ENCODE assay signal across 36 cellular contexts in genomic region chr2:148533004-148533403, GRCh38.
"Had no signal": no experiment of that assay in that cellular context is flagged by ENCODE, and none has a peak within 500 bp of the region (broad histone marks: within the 10 kb centered on the region; RNA-seq: fewer than 3 reads in every experiment).

No MANE protein-coding gene starts in this region.

- H3K4me3 ChIP-seq: cardiac muscle cell, Peyer's patch, SJSA1 had no signal

- H3K9me3 ChIP-seq: Peyer's patch, SJSA1, SK-N-SH had no signal

- H3K9ac ChIP-seq: SK-N-SH had no signal

- DNase-seq: activated B cell treated with CpG ODN at 0.5 μM for 24 hours; activated CD4-positive, alpha-beta T cell treated with anti-CD3 and anti-CD28 coated beads for 48 hours; activated CD4-positive, CD25-positive, alpha-beta regulatory T cell treated with anti-CD3 and anti-CD28 coated beads, Interleukin-2, amount 50 U/mL, for 72 hours; activated CD8-positive, alpha-beta memory T cell treated with anti-CD3 and anti-CD28 coated beads, Interleukin-2, amount 50 U/mL, for 4 hours; activated CD8-positive, alpha-beta T cell treated with anti-CD3 and anti-CD28 coated beads for 36 hours; activated gamma-delta T cell; activated naive CD4-positive, alpha-beta T cell treated with Interleukin-2 at 50 U/mL for 16 hours; activated T-cell treated with anti-CD3 and anti-CD28 coated beads for 4 hours; activated T-cell treated with anti-CD3 and anti-CD28 coated beads, Interleukin-2, amount 50 U/mL, for 72 hours; anterior cingulate cortex; Karpas-422; KBM-7; NCI-H1048; NCI-H1105 treated with DMSO at 0.1 percent for 48 hours; NCI-H1436; NCI-H1694; NCI-H1930; NCI-H2081 treated with DMSO at 0.1 percent for 48 hours; NCI-H345; NCI-H510A; NCI-H526; NCI-H748 treated with DMSO at 0.1 percent for 48 hours; NK-92 treated with Interleukin-12 subunit alpha and Interleukin-12 subunit beta, amount 100 ng/mL, for 24 hours; PC-3; Peyer's patch; RPMI8226; SHP77 treated with DMSO at 0.1 percent for 48 hours; SK-N-SH; T-helper 2 cell; T-helper 9 cell had no signal

- H3K4me3 Mint-ChIP-seq: activated B cell treated with CpG ODN at 0.5 μM for 24 hours; activated CD8-positive, alpha-beta T cell treated with anti-CD3 and anti-CD28 coated beads for 36 hours; activated naive CD4-positive, alpha-beta T cell treated with anti-CD3 and anti-CD28 coated beads, Interleukin-2, amount 50 U/mL, for 24 hours; activated T-cell treated with anti-CD3 and anti-CD28 coated beads, Interleukin-2, amount 50 U/mL, for 72 hours; central memory CD8-positive, alpha-beta T cell had no signal

- H3K36me3 Mint-ChIP-seq: activated naive CD4-positive, alpha-beta T cell treated with anti-CD3 and anti-CD28 coated beads, Interleukin-2, amount 50 U/mL, for 24 hours had no signal

- H3K27ac Mint-ChIP-seq: activated B cell treated with CpG ODN at 0.5 μM for 24 hours; activated CD8-positive, alpha-beta T cell treated with anti-CD3 and anti-CD28 coated beads for 36 hours; activated naive CD4-positive, alpha-beta T cell treated with anti-CD3 and anti-CD28 coated beads, Interleukin-2, amount 50 U/mL, for 24 hours; activated T-cell treated with anti-CD3 and anti-CD28 coated beads, Interleukin-2, amount 50 U/mL, for 72 hours; activated T-helper 2 cell treated with anti-CD3 and anti-CD28 coated beads, Interferon-gamma antibody, Interleukin-2, Interleukin-4, amounts not matched to agents 10 μg/mL and 5 μg/mL and 100 μg/mL, durations not matched to agents 14 hours and 24 hours and 36 hours had no signal

- H3K4me2 ChIP-seq: SK-N-SH had no signal

- H3K4me1 Mint-ChIP-seq: activated B cell treated with CpG ODN at 0.5 μM for 24 hours; central memory CD8-positive, alpha-beta T cell had no signal

- ATAC-seq: activated CD8-positive, alpha-beta T cell treated with anti-CD3 and anti-CD28 coated beads for 36 hours; PC-3 had no signal

- H3K4me1 ChIP-seq: Peyer's patch, SJSA1 had no signal

- H3K27ac ChIP-seq: cardiac muscle cell, Peyer's patch, SJSA1, VCaP had no signal

- H3K27me3 ChIP-seq: cardiac muscle cell, Peyer's patch, SJSA1 had no signal

- H3K27me3 Mint-ChIP-seq: activated B cell treated with CpG ODN at 0.5 μM for 24 hours; activated CD8-positive, alpha-beta T cell treated with anti-CD3 and anti-CD28 coated beads for 36 hours; activated naive CD4-positive, alpha-beta T cell treated with anti-CD3 and anti-CD28 coated beads, Interleukin-2, amount 50 U/mL, for 24 hours had no signal

- H3K36me3 ChIP-seq: cardiac muscle cell, Peyer's patch, SJSA1 had no signal

- H3K9me3 Mint-ChIP-seq: activated B cell treated with CpG ODN at 0.5 μM for 24 hours; activated CD8-positive, alpha-beta T cell treated with anti-CD3 and anti-CD28 coated beads for 36 hours; activated naive CD4-positive, alpha-beta T cell treated with anti-CD3 and anti-CD28 coated beads, Interleukin-2, amount 50 U/mL, for 24 hours; activated T-cell treated with anti-CD3 and anti-CD28 coated beads, Interleukin-2, amount 50 U/mL, for 72 hours; activated T-helper 2 cell treated with anti-CD3 and anti-CD28 coated beads, Interferon-gamma antibody, Interleukin-2, Interleukin-4, amounts not matched to agents 10 μg/mL and 5 μg/mL and 100 μg/mL, durations not matched to agents 14 hours and 24 hours and 36 hours; central memory CD8-positive, alpha-beta T cell had no signal
